10 cellular contexts compared by ENCODE assay signal in the genomic region with DNA sequence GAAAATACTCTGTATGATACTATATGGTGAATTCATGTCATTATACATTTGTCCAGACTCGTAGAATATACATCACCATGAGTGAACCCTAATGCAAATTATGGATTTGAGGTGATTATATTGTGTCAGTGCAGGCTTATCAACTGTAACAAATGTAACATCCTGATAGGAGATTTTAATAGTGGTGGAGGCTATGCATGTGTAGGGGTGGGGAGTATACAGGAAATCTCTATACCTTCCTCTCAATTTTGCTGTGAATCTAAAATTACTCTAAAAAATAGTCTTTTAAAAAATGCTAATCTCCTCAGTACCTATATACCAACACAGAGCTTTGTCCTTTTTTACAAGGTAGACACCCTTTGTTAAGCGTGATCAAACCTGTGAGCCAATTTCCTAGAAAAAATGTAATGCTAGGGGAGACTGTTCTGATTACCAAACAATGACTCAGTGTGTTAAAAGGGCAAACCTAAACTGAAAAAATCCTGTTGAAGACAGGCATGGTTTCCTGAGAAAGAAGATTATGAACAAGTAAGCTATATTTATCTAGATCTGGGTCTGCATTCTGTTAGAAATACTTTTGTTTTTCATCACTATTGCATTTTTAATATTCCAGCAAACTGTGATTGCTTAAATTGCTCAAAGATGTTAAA.
DNase-seq lines count a peak whose midpoint lies in the region; ATAC-seq, FAIRE-seq and TF ChIP-seq lines count a peak whose summit lies in the region.
"Had no signal": no experiment of that assay in that cellular context is flagged by ENCODE, and none has a peak within 500 bp of the region (broad histone marks: within the 10 kb centered on the region; RNA-seq: fewer than 3 reads in every experiment).

No MANE protein-coding gene starts in this region.

- TF ChIP-seq CTCF in kidney (IDR thresholded peaks at IDR 0.05; ENCODE audit: borderline replicate concordance, extremely low read depth, insufficient read depth): no peak

- no peak overlapping the region for H2AK5ac ChIP-seq in mesenchymal stem cell (ENCODE audit: low read length, severe bottlenecking)

- H4K8ac ChIP-seq in mesenchymal stem cell (ENCODE audit: low read length): no peak overlapping the region

- peaks cover 0 to 3% (median 0%) of the 10 kb centered on the region in 7 donors for H3K9me3 Mint-ChIP-seq in CD4-positive, CD25-positive, alpha-beta regulatory T cell

- peak overlapping the region in 1 of 4 donors; percentile 3 for H3K4me3 Mint-ChIP-seq in CD4-positive, CD25-positive, alpha-beta regulatory T cell

- no peak overlapping the region for H2BK5ac ChIP-seq in mesenchymal stem cell (ENCODE audit: low read depth, low read length, poor library complexity, severe bottlenecking)

- intact Hi-C loops in kidney (cut with DNase I): no loop called here

- no peaks in the 10 kb centered on the region for H3K79me1 ChIP-seq in mesenchymal stem cell (replicated peaks; ENCODE audit: low read length, poor library complexity, severe bottlenecking)

- FAIRE-seq in kidney (lab: Jason Lieb, UNC): no peak

- H3K4ac ChIP-seq in mesenchymal stem cell (ENCODE audit: low read depth in 1 of 2, low read length in 2 of 2): no peak overlapping the region

- no peak overlapping the region for H3K4me2 ChIP-seq in mesenchymal stem cell (ENCODE audit: low read length, poor library complexity, severe bottlenecking)

- no peak overlapping the region for H3K14ac ChIP-seq in mesenchymal stem cell (ENCODE audit: low read length in 2 of 2)

- 38% methylated on average over 1 of the region's 2 CpGs for WGBS in mesenchymal stem cell

- H3K4me1 Mint-ChIP-seq in CD4-positive, CD25-positive, alpha-beta regulatory T cell: peaks cover 14 to 23% (median 19%) of the 10 kb centered on the region in 4 donors

- no peak overlapping the region for H4K91ac ChIP-seq in mesenchymal stem cell (ENCODE audit: low read length)

- ATAC-seq in CD4-positive, CD25-positive, alpha-beta regulatory T cell (ENCODE audit: low read depth in 2 of 2): peak; percentile 53 to 61
- ATAC-seq in GM21717 (IDR thresholded peaks at IDR 0.05; ENCODE audit: unreplicated experiment) (no peak), HG03196 (IDR thresholded peaks at IDR 0.05; ENCODE audit: unreplicated experiment) (no peak), HG02642 (IDR thresholded peaks at IDR 0.05; ENCODE audit: poor library complexity, unreplicated experiment) (no peak)

- DNase-seq in CD4-positive, CD25-positive, alpha-beta regulatory T cell: peak in 1 of 3 donors; percentile 75
- DNase-seq in Kasumi-1 (lab: John Stamatoyannopoulos, UW) (peak; percentile 14 to 21), astrocyte of the hippocampus (ENCODE audit: low read depth, low spot score) (peak; percentile 20), mesenchymal stem cell (peak; percentile 63), kidney (no peak)
- DNase-seq: foreskin melanocyte had no signal

- no peak overlapping the region for H3K18ac ChIP-seq in mesenchymal stem cell (ENCODE audit: low read depth in 1 of 2, low read length in 2 of 2)

- H3K23ac ChIP-seq in mesenchymal stem cell (ENCODE audit: low read length in 2 of 2): no peak overlapping the region

- no peaks in the 10 kb centered on the region for H3K36me3 Mint-ChIP-seq in CD4-positive, CD25-positive, alpha-beta regulatory T cell

- H3K27ac ChIP-seq in CD4-positive, CD25-positive, alpha-beta regulatory T cell (ENCODE audit: insufficient read depth, low read length, poor library complexity, severe bottlenecking): no peak overlapping the region
- H3K27ac ChIP-seq in mesenchymal stem cell (ENCODE audit: low read length, poor library complexity, severe bottlenecking) (no peak overlapping the region), kidney (ENCODE audit: low read depth in 2 of 2, low read length in 2 of 2) (no peak overlapping the region)
- H3K27ac ChIP-seq: SJSA1 had no signal

- H3K4me1 ChIP-seq in CD4-positive, CD25-positive, alpha-beta regulatory T cell (ENCODE audit: control insufficient read depth, insufficient read depth, low read length, poor library complexity, severe bottlenecking): peaks cover 8% of the 10 kb centered on the region
- H3K4me1 ChIP-seq in mesenchymal stem cell (ENCODE audit: control insufficient read depth, insufficient read depth, low read depth, low read length) (no peaks in the 10 kb centered on the region), kidney (ENCODE audit: control insufficient read depth in 1 of 2, insufficient read depth in 1 of 2, low read depth in 1 of 2, low read length in 2 of 2) (no peaks in the 10 kb centered on the region)
- H3K4me1 ChIP-seq: SJSA1 had no signal

- peak overlapping the region; percentile 68 for H3K9ac ChIP-seq in mesenchymal stem cell (ENCODE audit: low read length)
- H3K9ac ChIP-seq in kidney (ENCODE audit: low read length in 2 of 2): no peak overlapping the region

- no peaks in the 10 kb centered on the region for H3K27me3 ChIP-seq in CD4-positive, CD25-positive, alpha-beta regulatory T cell (ENCODE audit: control insufficient read depth, insufficient read depth, low read length)
- no peaks in the 10 kb centered on the region for H3K27me3 ChIP-seq in mesenchymal stem cell (ENCODE audit: control insufficient read depth in 1 of 2, insufficient read depth in 1 of 2, low read length in 2 of 2)
- H3K27me3 ChIP-seq: SJSA1 had no signal

- no peak overlapping the region for H2BK120ac ChIP-seq in mesenchymal stem cell (ENCODE audit: low read depth, low read length)

- H2AFZ ChIP-seq in mesenchymal stem cell (ENCODE audit: low read depth, low read length): no peak overlapping the region

- H3K27me3 Mint-ChIP-seq in CD4-positive, CD25-positive, alpha-beta regulatory T cell: peaks cover 4% of the 10 kb centered on the region

- no peak overlapping the region for H2BK12ac ChIP-seq in mesenchymal stem cell (ENCODE audit: low read length in 2 of 2)

- H2BK15ac ChIP-seq in mesenchymal stem cell (ENCODE audit: low read depth, poor library complexity, severe bottlenecking): no peak overlapping the region

- no peaks in the 10 kb centered on the region for H3K36me3 ChIP-seq in CD4-positive, CD25-positive, alpha-beta regulatory T cell (ENCODE audit: control insufficient read depth, insufficient read depth, low read length)
- no peaks in the 10 kb centered on the region for H3K36me3 ChIP-seq in mesenchymal stem cell (ENCODE audit: control insufficient read depth in 1 of 2, insufficient read depth in 2 of 2, low read depth in 1 of 2, low read length in 2 of 2)
- no peaks in the 10 kb centered on the region for H3K36me3 ChIP-seq in kidney (ENCODE audit: control insufficient read depth in 1 of 2, insufficient read depth in 2 of 2, low read length in 2 of 2)
- H3K36me3 ChIP-seq: SJSA1 had no signal

- H3K27ac Mint-ChIP-seq in CD4-positive, CD25-positive, alpha-beta regulatory T cell: peak overlapping the region in 1 of 3 donors; percentile 1

- no peaks in the 10 kb centered on the region for H3K9me3 ChIP-seq in CD4-positive, CD25-positive, alpha-beta regulatory T cell (ENCODE audit: control insufficient read depth in 2 of 2, low read length in 2 of 2)
- H3K9me3 ChIP-seq in mesenchymal stem cell (ENCODE audit: control insufficient read depth, low read length): no peaks in the 10 kb centered on the region
- no peaks in the 10 kb centered on the region for H3K9me3 ChIP-seq in kidney (ENCODE audit: control insufficient read depth in 1 of 2, low read length in 2 of 2)
- H3K9me3 ChIP-seq: SJSA1 had no signal

- no peak overlapping the region for H3K4me3 ChIP-seq in CD4-positive, CD25-positive, alpha-beta regulatory T cell (ENCODE audit: low read depth, low read length)
- H3K4me3 ChIP-seq in mesenchymal stem cell (ENCODE audit: insufficient read depth in 1 of 2, low read depth in 1 of 2, low read length in 2 of 2) (no peak overlapping the region), kidney (ENCODE audit: low read length in 2 of 2) (no peak overlapping the region)
- H3K4me3 ChIP-seq: SJSA1 had no signal

Comparison
In these comparisons a context has a peak if more than half of its experiments do, and no peak if none do; other contexts are left out.
1. ATAC-seq: peak in CD4-positive, CD25-positive, alpha-beta regulatory T cell (2 of 2); none in GM21717 (single experiment), HG03196 (single experiment) and HG02642 (single experiment).